1 cellular context compared by ENCODE assay signal in genomic region chr7:105519353-105519752, GRCh38.
TF ChIP-seq lines count a peak whose summit lies in the region.

No MANE protein-coding gene starts in this region.

TF ChIP-seq in HEK293, 187 proteins besides CTCF, POLR2A, EP300 and RAD21 (continued from another document):
- TF ChIP-seq PRDM4 (tag by site-specific recombination; IDR thresholded peaks at IDR 0.05) (no peak), ZNF707 (tag by site-specific recombination; IDR thresholded peaks at IDR 0.05) (no peak), ZNF518A (tag by site-specific recombination; conservative IDR thresholded peaks at IDR 0.05; ENCODE audit: low read depth) (no peak), ZNF404 (tag by site-specific recombination; IDR thresholded peaks at IDR 0.05) (no peak), ZNF433 (tag by site-specific recombination; IDR thresholded peaks at IDR 0.05; ENCODE audit: low read depth) (no peak), ZNF645 (tag by site-specific recombination; IDR thresholded peaks at IDR 0.05) (no peak), ZNF658 (tag by site-specific recombination; IDR thresholded peaks at IDR 0.05) (no peak), ZNF174 (tag by site-specific recombination; IDR thresholded peaks at IDR 0.05) (no peak), ZNF654 (tag by site-specific recombination; IDR thresholded peaks at IDR 0.05; ENCODE audit: low read depth) (no peak), ZBTB44 (tag by site-specific recombination; IDR thresholded peaks at IDR 0.05) (no peak), ZNF24 (tag by site-specific recombination; IDR thresholded peaks at IDR 0.05) (peak; percentile 59; the same call in 1 of the 2 replicates), SCRT1 (tag by site-specific recombination; IDR thresholded peaks at IDR 0.05; ENCODE audit: borderline replicate concordance) (no peak), ZSCAN5A (tag by site-specific recombination; IDR thresholded peaks at IDR 0.05) (no peak), ZBTB17 (tag by site-specific recombination; IDR thresholded peaks at IDR 0.05) (0 out of 2 replicates have a peak, but pooled peaks have one; percentile 18), ZNF214 (tag by site-specific recombination; IDR thresholded peaks at IDR 0.05; ENCODE audit: borderline replicate concordance) (no peak), GLIS1 (tag by site-specific recombination; IDR thresholded peaks at IDR 0.05) (peak; percentile 75), ZNF677 (tag by site-specific recombination; IDR thresholded peaks at IDR 0.05) (no peak), HOXC10 (CRISPR knock-in tag; IDR thresholded peaks at IDR 0.05) (no peak), HIC1 (tag by site-specific recombination; IDR thresholded peaks at IDR 0.05) (0 out of 2 replicates have a peak, but pooled peaks have one; percentile 11), ZIC2 (tag by site-specific recombination; IDR thresholded peaks at IDR 0.05) (no peak), ZNF473 (tag by site-specific recombination; IDR thresholded peaks at IDR 0.05) (no peak)
